ENCODE assay signal across 1 cellular context in the genomic region with DNA sequence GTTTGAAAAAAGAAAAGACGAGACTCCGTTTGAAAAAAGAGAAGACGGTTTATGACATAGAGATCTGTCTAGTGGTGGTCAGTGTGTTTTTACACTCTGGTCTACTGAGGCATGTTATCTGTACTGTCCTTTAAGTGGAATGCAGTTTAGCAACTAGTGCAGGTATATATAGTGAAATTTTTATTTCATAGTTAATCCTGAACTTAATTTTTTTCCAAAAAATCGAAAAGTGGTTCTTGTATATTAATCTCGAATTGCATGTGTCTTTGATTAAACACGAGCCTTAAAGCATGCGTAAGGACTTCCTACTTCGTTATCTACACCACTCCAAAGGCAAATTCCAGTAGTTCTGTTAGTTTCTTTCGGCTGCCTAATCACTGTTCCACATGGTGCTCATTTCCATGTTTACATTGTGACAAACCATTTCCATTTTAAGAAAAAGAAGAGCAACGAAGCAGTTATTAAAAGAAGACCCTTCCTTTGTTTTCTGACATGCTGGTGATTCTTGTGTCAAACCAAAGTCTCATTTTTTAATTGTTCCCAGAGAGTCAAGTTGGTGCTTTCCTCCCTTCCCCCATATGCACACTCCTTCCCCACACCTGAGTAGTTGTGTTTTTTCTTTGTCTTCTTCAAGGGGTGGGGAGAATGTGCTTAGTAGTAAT.
TF ChIP-seq lines count a peak whose summit lies in the region.

No MANE protein-coding gene starts in this region.

TF ChIP-seq in A549, 52 proteins besides CTCF, POLR2A, EP300 and RAD21 (continued from another document):
- TF ChIP-seq, protein P1, sequence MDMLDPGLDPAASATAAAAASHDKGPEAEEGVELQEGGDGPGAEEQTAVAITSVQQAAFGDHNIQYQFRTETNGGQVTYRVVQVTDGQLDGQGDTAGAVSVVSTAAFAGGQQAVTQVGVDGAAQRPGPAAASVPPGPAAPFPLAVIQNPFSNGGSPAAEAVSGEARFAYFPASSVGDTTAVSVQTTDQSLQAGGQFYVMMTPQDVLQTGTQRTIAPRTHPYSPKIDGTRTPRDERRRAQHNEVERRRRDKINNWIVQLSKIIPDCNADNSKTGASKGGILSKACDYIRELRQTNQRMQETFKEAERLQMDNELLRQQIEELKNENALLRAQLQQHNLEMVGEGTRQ (IDR thresholded peaks at IDR 0.05): no peak
- TF ChIP-seq, protein P2, sequence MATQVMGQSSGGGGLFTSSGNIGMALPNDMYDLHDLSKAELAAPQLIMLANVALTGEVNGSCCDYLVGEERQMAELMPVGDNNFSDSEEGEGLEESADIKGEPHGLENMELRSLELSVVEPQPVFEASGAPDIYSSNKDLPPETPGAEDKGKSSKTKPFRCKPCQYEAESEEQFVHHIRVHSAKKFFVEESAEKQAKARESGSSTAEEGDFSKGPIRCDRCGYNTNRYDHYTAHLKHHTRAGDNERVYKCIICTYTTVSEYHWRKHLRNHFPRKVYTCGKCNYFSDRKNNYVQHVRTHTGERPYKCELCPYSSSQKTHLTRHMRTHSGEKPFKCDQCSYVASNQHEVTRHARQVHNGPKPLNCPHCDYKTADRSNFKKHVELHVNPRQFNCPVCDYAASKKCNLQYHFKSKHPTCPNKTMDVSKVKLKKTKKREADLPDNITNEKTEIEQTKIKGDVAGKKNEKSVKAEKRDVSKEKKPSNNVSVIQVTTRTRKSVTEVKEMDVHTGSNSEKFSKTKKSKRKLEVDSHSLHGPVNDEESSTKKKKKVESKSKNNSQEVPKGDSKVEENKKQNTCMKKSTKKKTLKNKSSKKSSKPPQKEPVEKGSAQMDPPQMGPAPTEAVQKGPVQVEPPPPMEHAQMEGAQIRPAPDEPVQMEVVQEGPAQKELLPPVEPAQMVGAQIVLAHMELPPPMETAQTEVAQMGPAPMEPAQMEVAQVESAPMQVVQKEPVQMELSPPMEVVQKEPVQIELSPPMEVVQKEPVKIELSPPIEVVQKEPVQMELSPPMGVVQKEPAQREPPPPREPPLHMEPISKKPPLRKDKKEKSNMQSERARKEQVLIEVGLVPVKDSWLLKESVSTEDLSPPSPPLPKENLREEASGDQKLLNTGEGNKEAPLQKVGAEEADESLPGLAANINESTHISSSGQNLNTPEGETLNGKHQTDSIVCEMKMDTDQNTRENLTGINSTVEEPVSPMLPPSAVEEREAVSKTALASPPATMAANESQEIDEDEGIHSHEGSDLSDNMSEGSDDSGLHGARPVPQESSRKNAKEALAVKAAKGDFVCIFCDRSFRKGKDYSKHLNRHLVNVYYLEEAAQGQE (IDR thresholded peaks at IDR 0.05): no peak
- TF ChIP-seq FOSL2 (IDR thresholded peaks at IDR 0.05) (no peak), FOSL2 (CRISPR knock-in tag; IDR thresholded peaks at IDR 0.05) (no peak), HOXB13 (CRISPR knock-in tag; IDR thresholded peaks at IDR 0.05; ENCODE audit: low read depth) (no peak)
